26 cellular contexts compared by ENCODE assay signal in the genomic region with DNA sequence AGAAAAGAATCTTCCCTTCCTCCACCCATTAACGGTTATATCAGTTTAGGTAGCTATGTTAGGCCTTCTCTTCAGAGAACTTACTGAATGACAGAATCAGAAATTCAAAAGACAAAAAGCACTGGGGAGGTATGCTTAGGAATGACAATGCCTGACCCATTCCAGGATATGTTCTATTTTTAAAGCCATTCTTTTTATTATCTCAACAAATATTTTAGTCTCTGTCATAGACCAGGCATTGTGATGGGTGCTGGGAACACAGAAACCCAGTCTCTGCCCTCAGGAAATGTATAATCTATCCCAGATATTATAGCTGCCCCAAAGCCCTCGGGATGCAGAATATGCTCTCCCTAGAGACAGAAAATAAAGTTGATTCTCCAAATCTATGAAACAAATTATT.
"Had no signal": no experiment of that assay in that cellular context is flagged by ENCODE, and none has a peak within 500 bp of the region (broad histone marks: within the 10 kb centered on the region; RNA-seq: fewer than 3 reads in every experiment).

No MANE protein-coding gene starts in this region.

- H3K9me3 ChIP-seq: esophagus squamous epithelium, gastroesophageal sphincter, heart left ventricle, neutrophil, ovary, psoas muscle, sigmoid colon, stomach, thyroid gland, vagina had no signal

- H3K27ac Mint-ChIP-seq: effector memory CD8-positive, alpha-beta T cell; memory B cell; natural killer cell; stimulated activated effector memory CD8-positive, alpha-beta T cell treated with anti-CD3 and anti-CD28 coated beads, Interleukin-12 subunit alpha, Interleukin-12 subunit beta, amount 100 ng/mL, for 72 hours had no signal

- H3K36me3 ChIP-seq: esophagus squamous epithelium, gastroesophageal sphincter, heart left ventricle, neutrophil, ovary, sigmoid colon, stomach, thyroid gland, vagina had no signal

- H3K4me3 ChIP-seq: esophagus squamous epithelium, gastroesophageal sphincter, heart left ventricle, lung, ovary, psoas muscle, sigmoid colon, stomach, thyroid gland, vagina had no signal

- DNase-seq: cortex of kidney; effector memory CD8-positive, alpha-beta T cell; erythroblast; esophagus squamous epithelium; foreskin fibroblast; heart left ventricle; hippocampal formation; natural killer cell; ovary; posterior cingulate gyrus; psoas muscle; right cardiac atrium; sigmoid colon; stimulated activated CD4-positive, alpha-beta T cell treated with anti-CD3 and anti-CD28 coated beads, Interleukin-2, amount 100 ng/mL, for 24 hours; stimulated activated CD4-positive, alpha-beta T cell treated with anti-CD3 and anti-CD28 coated beads, Interleukin-4, amount 100 ng/mL, for 24 hours; stimulated activated naive CD4-positive, alpha-beta T cell treated with Interleukin-2 at 50 U/mL for 16 hours; stomach; thyroid gland; trophoblast cell had no signal

- H3K4me3 Mint-ChIP-seq: effector memory CD8-positive, alpha-beta T cell; memory B cell; natural killer cell; neural crest cell; stimulated activated effector memory CD8-positive, alpha-beta T cell treated with anti-CD3 and anti-CD28 coated beads, Interleukin-12 subunit alpha, Interleukin-12 subunit beta, amount 100 ng/mL, for 72 hours had no signal

- H3K27me3 ChIP-seq: gastroesophageal sphincter, ovary, sigmoid colon, thyroid gland, vagina had no signal

- H3K9me3 Mint-ChIP-seq: effector memory CD8-positive, alpha-beta T cell; memory B cell; natural killer cell; stimulated activated effector memory CD8-positive, alpha-beta T cell treated with anti-CD3 and anti-CD28 coated beads, Interleukin-12 subunit alpha, Interleukin-12 subunit beta, amount 100 ng/mL, for 72 hours had no signal

- H3K4me1 Mint-ChIP-seq: memory B cell; natural killer cell; stimulated activated effector memory CD8-positive, alpha-beta T cell treated with anti-CD3 and anti-CD28 coated beads, Interleukin-12 subunit alpha, Interleukin-12 subunit beta, amount 100 ng/mL, for 72 hours had no signal

- H3K4me1 ChIP-seq: gastroesophageal sphincter, heart left ventricle, psoas muscle, sigmoid colon, stomach, thyroid gland, vagina had no signal

- H3K36me3 Mint-ChIP-seq: memory B cell; natural killer cell; stimulated activated effector memory CD8-positive, alpha-beta T cell treated with anti-CD3 and anti-CD28 coated beads, Interleukin-12 subunit alpha, Interleukin-12 subunit beta, amount 100 ng/mL, for 72 hours had no signal

- H3K27ac ChIP-seq: esophagus squamous epithelium, gastroesophageal sphincter, heart left ventricle, neutrophil, ovary, psoas muscle, sigmoid colon, stomach, thyroid gland, vagina had no signal

- ATAC-seq: effector memory CD8-positive, alpha-beta T cell; gastroesophageal sphincter; heart left ventricle; natural killer cell; psoas muscle; right cardiac atrium; stimulated activated effector memory CD8-positive, alpha-beta T cell treated with anti-CD3 and anti-CD28 coated beads, Interleukin-12 subunit alpha, Interleukin-12 subunit beta, amount 100 ng/mL, for 72 hours had no signal
